21 cellular contexts compared by ENCODE assay signal in the genomic region with DNA sequence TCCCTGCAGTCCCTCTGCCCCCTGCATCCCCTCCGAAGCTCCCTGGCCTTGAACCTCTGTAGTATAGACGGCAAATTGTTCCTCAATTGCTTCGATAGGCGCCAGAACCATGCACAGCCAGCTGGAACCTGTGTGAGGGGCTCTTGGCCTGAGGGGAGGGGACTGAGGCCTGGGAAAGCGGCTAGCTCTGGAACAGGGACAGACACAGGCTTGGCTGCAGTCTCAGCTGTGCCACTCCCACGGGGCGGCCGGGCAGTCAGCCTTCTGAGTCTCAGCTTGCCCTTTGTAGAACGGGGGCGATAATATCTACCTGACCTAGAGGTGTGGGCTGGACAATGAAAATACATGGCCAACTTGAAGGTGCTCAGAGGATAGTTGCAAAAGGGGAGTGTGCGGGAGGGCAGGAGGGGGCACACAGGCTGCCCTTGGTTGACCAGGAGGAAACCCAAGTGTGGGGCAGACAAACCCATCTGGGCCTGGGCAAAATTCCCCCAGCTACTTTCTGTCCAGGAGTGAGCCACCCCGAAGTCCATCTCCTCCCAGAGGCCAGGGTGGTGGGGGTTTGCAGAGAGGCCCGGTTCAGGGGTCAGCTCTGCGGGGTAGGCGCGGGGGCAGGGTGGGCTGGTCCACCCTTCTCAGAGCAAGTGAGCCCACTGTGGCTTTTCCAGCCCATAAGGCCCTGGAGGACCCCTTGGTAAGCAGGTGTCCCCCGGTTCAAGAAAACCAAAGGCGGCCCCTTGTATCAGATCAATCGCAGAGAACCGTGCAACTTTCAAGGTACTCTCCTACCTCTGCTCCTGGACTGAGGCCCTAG. TPM values are rescaled to one million over a fixed set of nuclear protein-coding genes. Genes with fewer than 3 reads are reported as not detected.
DNase-seq lines count a peak whose midpoint lies in the region; ATAC-seq and TF ChIP-seq lines count a peak whose summit lies in the region.
"Had no signal": no experiment of that assay in that cellular context is flagged by ENCODE, and none has a peak within 500 bp of the region (broad histone marks: within the 10 kb centered on the region; RNA-seq: fewer than 3 reads in every experiment).

No MANE protein-coding gene starts in this region.

- WGBS in body of pancreas, 2 donors = 38 to 63% methylated on average over 14 to 20 of the region's 20 CpGs
- 85 to 90% methylated on average over 15 to 17 of the region's 20 CpGs for WGBS in tibial nerve, 2 donors

- no peak overlapping the region for H3K4me3 Mint-ChIP-seq in mesothelial cell of epicardium
- H3K4me3 Mint-ChIP-seq in HFFc6 = no peak overlapping the region

- H3K27me3 Mint-ChIP-seq in mesothelial cell of epicardium (ENCODE audit: low read depth) (no peaks in the 10 kb centered on the region), HFFc6 (ENCODE audit: insufficient read depth) (peaks cover 32% of the 10 kb centered on the region)

- peak; percentile 36 for ATAC-seq in body of pancreas

- TF ChIP-seq POLR2A in body of pancreas (IDR thresholded peaks at IDR 0.05) = no peak
- TF ChIP-seq POLR2A in tibial nerve (IDR thresholded peaks at IDR 0.05) = no peak

- H3K4me3 ChIP-seq in body of pancreas (no peak overlapping the region), tibial nerve (no peak overlapping the region), BE2C (ENCODE audit: low read depth, low read length) (no peak overlapping the region)
- H3K4me3 ChIP-seq: HAP-1, SJSA1 had no signal

- peaks cover 50% of the 10 kb centered on the region for H3K4me1 Mint-ChIP-seq in mesothelial cell of epicardium
- peaks cover 8% of the 10 kb centered on the region for H3K4me1 Mint-ChIP-seq in HFFc6 (ENCODE audit: low read depth)

- TF ChIP-seq EP300 in tibial nerve (IDR thresholded peaks at IDR 0.05) = no peak

- H3K27ac ChIP-seq in body of pancreas = no peak overlapping the region
- peak overlapping the region in 3 of 4 donors; percentile 64 to 82 (median 77) for H3K27ac ChIP-seq in tibial nerve
- H3K27ac ChIP-seq: RWPE1, SJSA1 had no signal

- H3K27ac Mint-ChIP-seq in mesothelial cell of epicardium (peak overlapping the region; percentile 21), HFFc6 (no peak overlapping the region)

- intact Hi-C loops in body of pancreas (cut with DNase I) = no loop called here
- intact Hi-C loops in posterior vena cava (cut with DNase I) = no loop called here

- no peak for TF ChIP-seq CTCF in body of pancreas (IDR thresholded peaks at IDR 0.05)
- TF ChIP-seq CTCF in mesothelial cell of epicardium (IDR thresholded peaks at IDR 0.05; ENCODE audit: unreplicated experiment) = no peak
- TF ChIP-seq CTCF in tibial nerve (IDR thresholded peaks at IDR 0.05) = no peak
- TF ChIP-seq CTCF in BE2C (IDR thresholded peaks at IDR 0.05; ENCODE audit: low read depth, low read length) = no peak
- no peak for TF ChIP-seq CTCF in HFFc6 (IDR thresholded peaks at IDR 0.05)

- no peaks in the 10 kb centered on the region for H3K27me3 ChIP-seq in body of pancreas
- peaks cover 0 to 4% of the 10 kb centered on the region in 2 donors for H3K27me3 ChIP-seq in tibial nerve
- no peaks in the 10 kb centered on the region for H3K27me3 ChIP-seq in BE2C
- H3K27me3 ChIP-seq: SJSA1 had no signal

- H3K4me1 ChIP-seq in body of pancreas (peaks cover 18% of the 10 kb centered on the region), tibial nerve (peaks cover 0 to 38% (median 7%) of the 10 kb centered on the region in 4 donors), BE2C (no peaks in the 10 kb centered on the region; the same call in 1 of the 2 replicates)
- H3K4me1 ChIP-seq: Caco-2, HAP-1, SJSA1 had no signal

- H3K36me3 Mint-ChIP-seq in mesothelial cell of epicardium = no peaks in the 10 kb centered on the region
- H3K36me3 Mint-ChIP-seq in HFFc6 (ENCODE audit: low read depth) = no peaks in the 10 kb centered on the region

- H3K9me3 Mint-ChIP-seq in mesothelial cell of epicardium = no peaks in the 10 kb centered on the region
- H3K9me3 Mint-ChIP-seq in HFFc6 = no peaks in the 10 kb centered on the region

- H3K9me3 ChIP-seq in body of pancreas (no peaks in the 10 kb centered on the region), tibial nerve (no peaks in the 10 kb centered on the region), BE2C (no peaks in the 10 kb centered on the region)
- H3K9me3 ChIP-seq: Caco-2, HAP-1, SJSA1 had no signal

- DNase-seq in body of pancreas (peak in 2 of 4 donors; percentile 62 to 63), mesothelial cell of epicardium (ENCODE audit: low spot score in 2 of 2, unreplicated experiment in 2 of 2) (no peak), posterior vena cava (ENCODE audit: low spot score) (peak; percentile 60), tibial nerve (ENCODE audit: low spot score in 2 of 2) (no peak), BE2C (no peak), HFFc6 (no peak), NCI-H774 (lab: John Stamatoyannopoulos, UW) (no peak), glomerular visceral epithelial cell (ENCODE audit: extremely low spot score) (no peak)
- DNase-seq: ACHN, AML-193, Caco-2, DMS153, EL, NCI-H1417, NCI-H2029 treated with DMSO at 0.1 percent for 48 hours, NCI-H2171 treated with DMSO at 0.1 percent for 48 hours, NCI-H446 treated with DMSO at 0.1 percent for 48 hours, NCI-H748 treated with DMSO at 0.1 percent for 48 hours had no signal

- no peaks in the 10 kb centered on the region for H3K36me3 ChIP-seq in body of pancreas (replicated peaks in 1 of 2; ENCODE audit: insufficient read depth in 1 of 2, low read depth in 2 of 2)
- H3K36me3 ChIP-seq in tibial nerve = no peaks in the 10 kb centered on the region
- H3K36me3 ChIP-seq in BE2C = no peaks in the 10 kb centered on the region
- H3K36me3 ChIP-seq: HAP-1, SJSA1 had no signal

RNA-seq across cellular contexts. Expression of gene CRYGN, which starts 4.6 kb away (rescaled TPM):
- not detected for total RNA-seq in body of pancreas
- total RNA-seq in mesothelial cell of epicardium = 9.4 to 12.2 TPM (median 10.5 TPM) in 3 replicates
- 1 to 10 TPM in 1 of 2 donors, under 1 TPM in 1; 0.42 to 1.1 TPM for total RNA-seq in posterior vena cava
- total RNA-seq in tibial nerve = 1 to 10 TPM in 1 of 4 donors, under 1 TPM in 2, not detected in 1; 0.59 to 1.5 (median 0.87) TPM
- not detected for polyA plus RNA-seq in BE2C (2012; ENCODE audit: insufficient read depth, insufficient read length, low read depth)
- not detected for total RNA-seq in HFFc6 (2021; fragmentation: NEBNext Ultra II Directional; extraction: Animal tissue kit (Norgen Biotek cat#: 25700))
- total RNA-seq: Caco-2, SJSA1 had no signal

RNA-seq across cellular contexts. Expression of gene WDR86, which starts 25.5 kb away (rescaled TPM):
- 10 to 100 TPM in 1 of 2 donors, 1 to 10 TPM in 1; 3.9 to 11.2 TPM for total RNA-seq in body of pancreas
- total RNA-seq in mesothelial cell of epicardium = 259 to 274 TPM (median 266 TPM) in 3 replicates
- 1 to 10 TPM; 4.1 to 6.2 TPM for total RNA-seq in posterior vena cava
- 100 to 1,000 TPM in 2 of 4 donors, 10 to 100 TPM in 2; 82.9 to 142 (median 115) TPM for total RNA-seq in tibial nerve
- polyA plus RNA-seq in BE2C (2012; ENCODE audit: insufficient read depth, insufficient read length, low read depth) = 3.4 TPM
- total RNA-seq in HFFc6 (2021; fragmentation: NEBNext Ultra II Directional; extraction: Animal tissue kit (Norgen Biotek cat#: 25700)) = not detected

Comparison
In these comparisons a context has a peak if more than half of its experiments do, and no peak if none do; other contexts are left out.
1. H3K27ac ChIP-seq: peak in tibial nerve (3 of 4); none in body of pancreas (0 of 4).
2. RNA of gene WDR86, which starts 25.5 kb away (total RNA-seq): 259 to 274 TPM in mesothelial cell of epicardium and 82.9 to 142 TPM in tibial nerve; 3.9 to 11.2 TPM in body of pancreas, 4.1 to 6.2 TPM in posterior vena cava and not detected in HFFc6; every median in the first group is over 4 times any median in the second.